20 cellular contexts compared by ENCODE assay signal in genomic region chr2:35510641-35511040, GRCh38.
"Had no signal": no experiment of that assay in that cellular context is flagged by ENCODE, and none has a peak within 500 bp of the region (broad histone marks: within the 10 kb centered on the region; RNA-seq: fewer than 3 reads in every experiment).

No MANE protein-coding gene starts in this region.

- H3K27ac ChIP-seq: adrenal gland, gastrocnemius medialis, heart left ventricle, neural progenitor cell, right atrium auricular region, skin epidermis, stomach, WERI-Rb-1 had no signal

- H3K36me3 ChIP-seq: adrenal gland, gastrocnemius medialis, heart left ventricle, neural progenitor cell, right atrium auricular region, stomach, WERI-Rb-1 had no signal

- H3K4me1 ChIP-seq: adrenal gland, gastrocnemius medialis, heart left ventricle, neural progenitor cell, right atrium auricular region, stomach had no signal

- H3K4me2 ChIP-seq: neural progenitor cell had no signal

- H3K9me3 ChIP-seq: adrenal gland, gastrocnemius medialis had no signal

- ATAC-seq: activated naive CD4-positive, alpha-beta T cell treated with anti-CD3 and anti-CD28 coated beads, Interleukin-2, amount 50 U/mL, for 72 hours; gastrocnemius medialis; heart left ventricle; left ventricle myocardium superior; naive thymus-derived CD4-positive, alpha-beta T cell had no signal

- H2AFZ ChIP-seq: neural progenitor cell had no signal

- H3K27me3 ChIP-seq: adrenal gland, gastrocnemius medialis, heart left ventricle, neural progenitor cell, right atrium auricular region, stomach had no signal

- H3K4me3 ChIP-seq: adrenal gland, gastrocnemius medialis, heart left ventricle, neural progenitor cell, right atrium auricular region, skin epidermis, stomach had no signal

- DNase-seq: activated CD4-positive, alpha-beta T cell treated with anti-CD3 and anti-CD28 coated beads for 1 hour; activated CD8-positive, alpha-beta memory T cell treated with anti-CD3 and anti-CD28 coated beads for 24 hours; activated gamma-delta T cell; gastrocnemius medialis; heart left ventricle; immature natural killer cell; left ventricle myocardium superior; mesenchymal stem cell; naive thymus-derived CD4-positive, alpha-beta T cell; stimulated activated CD4-positive, alpha-beta T cell treated with anti-CD3 and anti-CD28 coated beads, Interleukin-15, amount 100 ng/mL, for 24 hours; stimulated activated CD4-positive, alpha-beta T cell treated with anti-CD3 and anti-CD28 coated beads, Interleukin-2, amount 100 ng/mL, for 48 hours; stomach; T-helper 1 cell; T1000; WERI-Rb-1 had no signal

- H3K9ac ChIP-seq: neural progenitor cell had no signal
